In the genomic region with DNA sequence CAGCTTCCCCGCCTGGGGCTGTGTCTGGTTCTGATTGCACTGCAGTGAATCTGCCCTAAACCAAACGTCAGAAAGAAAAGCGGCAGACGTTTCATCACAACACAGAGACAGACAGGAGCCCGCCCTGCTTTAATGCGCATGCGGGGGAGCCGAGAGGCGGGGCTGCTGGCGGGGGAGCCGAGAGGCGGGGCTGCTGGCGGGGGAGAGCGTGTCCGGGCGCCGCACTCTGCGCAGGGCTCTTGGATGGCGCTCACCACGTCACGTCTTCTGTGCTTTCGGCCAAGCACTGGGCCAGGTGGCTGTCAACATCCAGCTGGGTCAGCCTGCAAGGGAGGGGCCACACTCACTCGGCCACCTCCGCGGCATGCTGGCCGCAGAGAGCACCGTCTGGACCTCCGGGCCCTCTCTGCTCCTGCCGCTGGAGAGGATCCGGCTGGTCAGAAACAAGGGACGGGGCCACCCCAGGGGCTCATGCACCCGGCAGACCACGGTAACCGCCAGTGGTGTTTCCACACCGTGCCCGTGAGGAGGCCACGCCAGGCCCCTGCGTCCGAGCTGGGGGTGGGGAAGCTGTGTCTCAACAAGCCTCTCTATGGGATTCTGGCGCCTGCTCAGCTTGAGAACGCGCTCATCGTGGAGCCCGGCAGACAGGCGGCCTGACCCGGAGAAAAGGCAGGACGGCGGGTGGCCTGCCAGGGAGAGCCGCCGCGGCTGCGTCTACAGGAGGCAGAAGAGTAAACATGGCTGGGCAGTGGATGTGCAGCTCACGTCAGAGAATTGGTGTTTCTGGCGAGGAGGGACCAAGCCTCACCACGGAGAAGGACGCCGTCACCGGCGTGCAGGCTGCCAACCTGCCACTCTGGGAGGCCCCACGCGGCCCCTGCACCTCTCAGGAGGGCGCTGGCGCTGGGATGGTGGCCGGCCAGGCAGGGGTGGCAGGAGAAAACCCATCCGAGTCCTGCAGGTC, we compare ENCODE assay signal across 1 cellular context.
TF ChIP-seq lines count a peak whose summit lies in the region.

No MANE protein-coding gene starts in this region.

TF ChIP-seq in HepG2, 621 proteins besides CTCF, POLR2A, EP300 and RAD21 (continues in another document):
- TF ChIP-seq SP140L (CRISPR knock-in tag; IDR thresholded peaks at IDR 0.05; ENCODE audit: borderline replicate concordance) (no peak), ZNF841 (CRISPR knock-in tag; IDR thresholded peaks at IDR 0.05; ENCODE audit: borderline replicate concordance) (no peak), SRSF4 (IDR thresholded peaks at IDR 0.05; ENCODE audit: low read depth, low read length, poor library complexity, severe bottlenecking) (no peak), ZC3H4 (CRISPR knock-in tag; IDR thresholded peaks at IDR 0.05; ENCODE audit: borderline replicate concordance) (no peak), ZNF446 (CRISPR knock-in tag; IDR thresholded peaks at IDR 0.05) (no peak), PAWR (CRISPR knock-in tag; IDR thresholded peaks at IDR 0.05; ENCODE audit: borderline replicate concordance) (0 out of 2 replicates have a peak, but pooled peaks have one; percentile 53), YEATS4 (CRISPR knock-in tag; IDR thresholded peaks at IDR 0.05; ENCODE audit: borderline replicate concordance) (peak; percentile 67; the same call in 1 of the 2 replicates), IKZF4 (CRISPR knock-in tag; IDR thresholded peaks at IDR 0.05; ENCODE audit: borderline replicate concordance, low read depth, not compliant biosample characterization) (no peak), ZNF598 (CRISPR knock-in tag; IDR thresholded peaks at IDR 0.05; ENCODE audit: borderline replicate concordance) (no peak), TBX3 (IDR thresholded peaks at IDR 0.05; ENCODE audit: borderline replicate concordance) (no peak), STAT5B (CRISPR knock-in tag; IDR thresholded peaks at IDR 0.05) (no peak), TGIF2 (CRISPR knock-in tag; IDR thresholded peaks at IDR 0.05) (peak; percentile 100), IRF2 (CRISPR knock-in tag; IDR thresholded peaks at IDR 0.05) (peak; percentile 60; the same call in 1 of the 2 replicates), ZNF18 (CRISPR knock-in tag; IDR thresholded peaks at IDR 0.05; ENCODE audit: insufficient replicate concordance) (no peak), NRL (CRISPR knock-in tag; IDR thresholded peaks at IDR 0.05; ENCODE audit: borderline replicate concordance) (peak; percentile 82; the same call in 1 of the 2 replicates), ERF (CRISPR knock-in tag; IDR thresholded peaks at IDR 0.05) (no peak; the same call in 1 of the 2 replicates), ZNF326 (CRISPR knock-in tag; IDR thresholded peaks at IDR 0.05; ENCODE audit: borderline replicate concordance) (no peak; the same call in 1 of the 2 replicates), SMARCC2 (IDR thresholded peaks at IDR 0.05) (no peak), PHF20 (CRISPR knock-in tag; IDR thresholded peaks at IDR 0.05) (peak; percentile 25; the same call in 1 of the 2 replicates), U2AF1 (optimal IDR thresholded peaks at IDR 0.05; ENCODE audit: low read depth, low read length) (no peak), FOXJ3 (CRISPR knock-in tag; IDR thresholded peaks at IDR 0.05; ENCODE audit: borderline replicate concordance) (no peak; the same call in 1 of the 2 replicates), RBFOX2 (IDR thresholded peaks at IDR 0.05; ENCODE audit: low read depth, low read length) (peak; percentile 79), SRSF1 (optimal IDR thresholded peaks at IDR 0.05; ENCODE audit: low read depth, low read length) (no peak), ZNF883 (CRISPR knock-in tag; IDR thresholded peaks at IDR 0.05; ENCODE audit: not compliant biosample characterization) (no peak), NFKBIZ (CRISPR knock-in tag; IDR thresholded peaks at IDR 0.05) (no peak), ZNF572 (CRISPR knock-in tag; IDR thresholded peaks at IDR 0.05) (no peak), ZNF564 (CRISPR knock-in tag; IDR thresholded peaks at IDR 0.05) (peak; percentile 71; the same call in 1 of the 2 replicates), ZNF766 (CRISPR knock-in tag; IDR thresholded peaks at IDR 0.05; ENCODE audit: borderline replicate concordance) (no peak), WIZ (CRISPR knock-in tag; IDR thresholded peaks at IDR 0.05) (no peak), ZNF790 (CRISPR knock-in tag; IDR thresholded peaks at IDR 0.05; ENCODE audit: borderline replicate concordance) (no peak), IKZF1 (IDR thresholded peaks at IDR 0.05) (no peak), IRX3 (CRISPR knock-in tag; IDR thresholded peaks at IDR 0.05; ENCODE audit: borderline replicate concordance, low read depth) (peak; percentile 50; the same call in 1 of the 2 replicates), HBP1 (CRISPR knock-in tag; IDR thresholded peaks at IDR 0.05; ENCODE audit: low read depth) (no peak), GMEB1 (CRISPR knock-in tag; IDR thresholded peaks at IDR 0.05; ENCODE audit: borderline replicate concordance) (peak; percentile 58), ZFY (CRISPR knock-in tag; IDR thresholded peaks at IDR 0.05) (peak; percentile 67; the same call in 1 of the 2 replicates), ZFP36L1 (CRISPR knock-in tag; IDR thresholded peaks at IDR 0.05) (peak; percentile 79; the same call in 1 of the 2 replicates), FOSL1 (CRISPR knock-in tag; IDR thresholded peaks at IDR 0.05; ENCODE audit: borderline replicate concordance) (no peak), ZMYM3 (CRISPR knock-in tag; IDR thresholded peaks at IDR 0.05) (no peak), SRSF9 (IDR thresholded peaks at IDR 0.05; ENCODE audit: borderline replicate concordance, insufficient read depth, low read depth, low read length, poor library complexity, severe bottlenecking) (no peak), DMAP1 (CRISPR knock-in tag; IDR thresholded peaks at IDR 0.05) (peak; percentile 69), XBP1 (CRISPR knock-in tag; IDR thresholded peaks at IDR 0.05) (no peak), GTF3A (CRISPR knock-in tag; conservative IDR thresholded peaks at IDR 0.05) (peak; percentile 92; the same call in 1 of the 2 replicates), CENPBD1 (CRISPR knock-in tag; IDR thresholded peaks at IDR 0.05; ENCODE audit: borderline replicate concordance, low read depth) (no peak), AGO2 (optimal IDR thresholded peaks at IDR 0.05; ENCODE audit: low read depth, low read length) (peak; percentile 84), SETDB1 (CRISPR knock-in tag; IDR thresholded peaks at IDR 0.05; ENCODE audit: borderline replicate concordance) (no peak), ZNF577 (CRISPR knock-in tag; IDR thresholded peaks at IDR 0.05; ENCODE audit: borderline replicate concordance, low read depth) (no peak)
- TF ChIP-seq, protein P1, sequence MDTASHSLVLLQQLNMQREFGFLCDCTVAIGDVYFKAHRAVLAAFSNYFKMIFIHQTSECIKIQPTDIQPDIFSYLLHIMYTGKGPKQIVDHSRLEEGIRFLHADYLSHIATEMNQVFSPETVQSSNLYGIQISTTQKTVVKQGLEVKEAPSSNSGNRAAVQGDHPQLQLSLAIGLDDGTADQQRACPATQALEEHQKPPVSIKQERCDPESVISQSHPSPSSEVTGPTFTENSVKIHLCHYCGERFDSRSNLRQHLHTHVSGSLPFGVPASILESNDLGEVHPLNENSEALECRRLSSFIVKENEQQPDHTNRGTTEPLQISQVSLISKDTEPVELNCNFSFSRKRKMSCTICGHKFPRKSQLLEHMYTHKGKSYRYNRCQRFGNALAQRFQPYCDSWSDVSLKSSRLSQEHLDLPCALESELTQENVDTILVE (CRISPR knock-in tag; IDR thresholded peaks at IDR 0.05) = no peak; the same call in 1 of the 2 replicates
- TF ChIP-seq, protein P2, sequence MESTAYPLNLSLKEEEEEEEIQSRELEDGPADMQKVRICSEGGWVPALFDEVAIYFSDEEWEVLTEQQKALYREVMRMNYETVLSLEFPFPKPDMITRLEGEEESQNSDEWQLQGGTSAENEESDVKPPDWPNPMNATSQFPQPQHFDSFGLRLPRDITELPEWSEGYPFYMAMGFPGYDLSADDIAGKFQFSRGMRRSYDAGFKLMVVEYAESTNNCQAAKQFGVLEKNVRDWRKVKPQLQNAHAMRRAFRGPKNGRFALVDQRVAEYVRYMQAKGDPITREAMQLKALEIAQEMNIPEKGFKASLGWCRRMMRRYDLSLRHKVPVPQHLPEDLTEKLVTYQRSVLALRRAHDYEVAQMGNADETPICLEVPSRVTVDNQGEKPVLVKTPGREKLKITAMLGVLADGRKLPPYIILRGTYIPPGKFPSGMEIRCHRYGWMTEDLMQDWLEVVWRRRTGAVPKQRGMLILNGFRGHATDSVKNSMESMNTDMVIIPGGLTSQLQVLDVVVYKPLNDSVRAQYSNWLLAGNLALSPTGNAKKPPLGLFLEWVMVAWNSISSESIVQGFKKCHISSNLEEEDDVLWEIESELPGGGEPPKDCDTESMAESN (CRISPR knock-in tag; conservative IDR thresholded peaks at IDR 0.05) = peak; percentile 77
- TF ChIP-seq, protein P3, sequence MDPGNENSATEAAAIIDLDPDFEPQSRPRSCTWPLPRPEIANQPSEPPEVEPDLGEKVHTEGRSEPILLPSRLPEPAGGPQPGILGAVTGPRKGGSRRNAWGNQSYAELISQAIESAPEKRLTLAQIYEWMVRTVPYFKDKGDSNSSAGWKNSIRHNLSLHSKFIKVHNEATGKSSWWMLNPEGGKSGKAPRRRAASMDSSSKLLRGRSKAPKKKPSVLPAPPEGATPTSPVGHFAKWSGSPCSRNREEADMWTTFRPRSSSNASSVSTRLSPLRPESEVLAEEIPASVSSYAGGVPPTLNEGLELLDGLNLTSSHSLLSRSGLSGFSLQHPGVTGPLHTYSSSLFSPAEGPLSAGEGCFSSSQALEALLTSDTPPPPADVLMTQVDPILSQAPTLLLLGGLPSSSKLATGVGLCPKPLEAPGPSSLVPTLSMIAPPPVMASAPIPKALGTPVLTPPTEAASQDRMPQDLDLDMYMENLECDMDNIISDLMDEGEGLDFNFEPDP (CRISPR knock-in tag; conservative IDR thresholded peaks at IDR 0.05) = no peak
- TF ChIP-seq, protein P4, sequence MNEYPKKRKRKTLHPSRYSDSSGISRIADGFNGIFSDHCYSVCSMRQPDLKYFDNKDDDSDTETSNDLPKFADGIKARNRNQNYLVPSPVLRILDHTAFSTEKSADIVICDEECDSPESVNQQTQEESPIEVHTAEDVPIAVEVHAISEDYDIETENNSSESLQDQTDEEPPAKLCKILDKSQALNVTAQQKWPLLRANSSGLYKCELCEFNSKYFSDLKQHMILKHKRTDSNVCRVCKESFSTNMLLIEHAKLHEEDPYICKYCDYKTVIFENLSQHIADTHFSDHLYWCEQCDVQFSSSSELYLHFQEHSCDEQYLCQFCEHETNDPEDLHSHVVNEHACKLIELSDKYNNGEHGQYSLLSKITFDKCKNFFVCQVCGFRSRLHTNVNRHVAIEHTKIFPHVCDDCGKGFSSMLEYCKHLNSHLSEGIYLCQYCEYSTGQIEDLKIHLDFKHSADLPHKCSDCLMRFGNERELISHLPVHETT (CRISPR knock-in tag; conservative IDR thresholded peaks at IDR 0.05) = no peak
- TF ChIP-seq, protein P5, sequence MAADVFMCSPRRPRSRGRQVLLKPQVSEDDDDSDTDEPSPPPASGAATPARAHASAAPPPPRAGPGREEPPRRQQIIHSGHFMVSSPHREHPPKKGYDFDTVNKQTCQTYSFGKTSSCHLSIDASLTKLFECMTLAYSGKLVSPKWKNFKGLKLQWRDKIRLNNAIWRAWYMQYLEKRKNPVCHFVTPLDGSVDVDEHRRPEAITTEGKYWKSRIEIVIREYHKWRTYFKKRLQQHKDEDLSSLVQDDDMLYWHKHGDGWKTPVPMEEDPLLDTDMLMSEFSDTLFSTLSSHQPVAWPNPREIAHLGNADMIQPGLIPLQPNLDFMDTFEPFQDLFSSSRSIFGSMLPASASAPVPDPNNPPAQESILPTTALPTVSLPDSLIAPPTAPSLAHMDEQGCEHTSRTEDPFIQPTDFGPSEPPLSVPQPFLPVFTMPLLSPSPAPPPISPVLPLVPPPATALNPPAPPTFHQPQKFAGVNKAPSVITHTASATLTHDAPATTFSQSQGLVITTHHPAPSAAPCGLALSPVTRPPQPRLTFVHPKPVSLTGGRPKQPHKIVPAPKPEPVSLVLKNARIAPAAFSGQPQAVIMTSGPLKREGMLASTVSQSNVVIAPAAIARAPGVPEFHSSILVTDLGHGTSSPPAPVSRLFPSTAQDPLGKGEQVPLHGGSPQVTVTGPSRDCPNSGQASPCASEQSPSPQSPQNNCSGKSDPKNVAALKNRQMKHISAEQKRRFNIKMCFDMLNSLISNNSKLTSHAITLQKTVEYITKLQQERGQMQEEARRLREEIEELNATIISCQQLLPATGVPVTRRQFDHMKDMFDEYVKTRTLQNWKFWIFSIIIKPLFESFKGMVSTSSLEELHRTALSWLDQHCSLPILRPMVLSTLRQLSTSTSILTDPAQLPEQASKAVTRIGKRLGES (CRISPR knock-in tag; IDR thresholded peaks at IDR 0.05; ENCODE audit: borderline replicate concordance) = no peak
